ENCODE assay signal across 14 cellular contexts in the genomic region with DNA sequence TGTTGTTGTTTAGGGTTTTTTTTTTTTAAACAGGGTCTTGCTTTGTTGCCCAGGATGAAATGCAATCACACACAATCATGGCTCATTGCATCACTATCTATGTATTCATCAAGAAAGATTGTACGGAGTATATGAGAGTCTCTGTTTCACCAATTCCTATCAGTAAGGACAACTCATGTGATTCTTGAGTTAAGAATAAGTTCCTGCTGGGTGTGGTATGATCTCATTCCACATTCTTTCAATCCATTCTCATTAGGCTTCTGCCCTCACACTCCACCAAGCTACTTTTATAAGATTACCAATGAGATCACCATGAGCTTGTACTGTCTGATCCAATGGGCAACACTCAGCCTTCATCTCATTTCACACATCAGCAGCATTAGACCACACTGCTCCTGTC. TPM values are rescaled to one million over a fixed set of nuclear protein-coding genes. Genes with fewer than 3 reads are reported as not detected.
DNase-seq lines count a peak whose midpoint lies in the region; ATAC-seq and TF ChIP-seq lines count a peak whose summit lies in the region.
"Had no signal": no experiment of that assay in that cellular context is flagged by ENCODE, and none has a peak within 500 bp of the region (broad histone marks: within the 10 kb centered on the region; RNA-seq: fewer than 3 reads in every experiment).

No MANE protein-coding gene starts in this region.

- H3K36me3 ChIP-seq in gastroesophageal sphincter = peaks cover 0 to 15% of the 10 kb centered on the region in 2 donors

- DNase-seq in EL (peak; percentile 90), RPMI7951 (ENCODE audit: low read depth) (peak; percentile 19), fibroblast of mammary gland (ENCODE audit: low read depth) (peak; percentile 64), retinal pigment epithelial cell (ENCODE audit: low read depth) (peak; percentile 94), GM19238 (ENCODE audit: insufficient read length, low spot score) (no peak)
- DNase-seq: activated naive CD4-positive, alpha-beta T cell treated with anti-CD3 and anti-CD28 coated beads for 36 hours; DMS153; dorsolateral prefrontal cortex; naive thymus-derived CD8-positive, alpha-beta T cell; NCI-H1105 treated with DMSO at 0.1 percent for 48 hours; NCI-H69 had no signal

- no peak for TF ChIP-seq EP300 in gastroesophageal sphincter (IDR thresholded peaks at IDR 0.05)

- H3K27me3 ChIP-seq in gastroesophageal sphincter = no peaks in the 10 kb centered on the region
- H3K27me3 ChIP-seq: dorsolateral prefrontal cortex had no signal

- ATAC-seq in HG03442 (IDR thresholded peaks at IDR 0.05; ENCODE audit: unreplicated experiment) (no peak), GM18505 (IDR thresholded peaks at IDR 0.05; ENCODE audit: unreplicated experiment) (no peak), gastroesophageal sphincter (no peak)
- ATAC-seq: naive thymus-derived CD8-positive, alpha-beta T cell had no signal

- no peak overlapping the region for H3K27ac ChIP-seq in gastroesophageal sphincter
- H3K27ac ChIP-seq: dorsolateral prefrontal cortex had no signal

- TF ChIP-seq POLR2A in GM18505 (IDR thresholded peaks at IDR 0.05; ENCODE audit: borderline replicate concordance, extremely low read depth, insufficient read depth, insufficient read length) (no peak), gastroesophageal sphincter (IDR thresholded peaks at IDR 0.05) (no peak)

- H3K4me1 ChIP-seq in gastroesophageal sphincter = no peaks in the 10 kb centered on the region

- H3K4me3 ChIP-seq in fibroblast of mammary gland (ENCODE audit: control insufficient read depth, low read depth, low read length) (no peak overlapping the region), retinal pigment epithelial cell (ENCODE audit: low read length) (no peak overlapping the region), gastroesophageal sphincter (no peak overlapping the region)
- H3K4me3 ChIP-seq: dorsolateral prefrontal cortex had no signal

- WGBS in gastroesophageal sphincter (ENCODE audit: low coverage in 1 of 2), 2 donors = 75 to 88% methylated on average over 1 of the region's 1 CpG

- TF ChIP-seq CTCF in fibroblast of mammary gland (conservative IDR thresholded peaks at IDR 0.05; ENCODE audit: control insufficient read depth, insufficient read depth, low read depth, low read length) (no peak), retinal pigment epithelial cell (conservative IDR thresholded peaks at IDR 0.05; ENCODE audit: low read depth, low read length) (no peak), gastroesophageal sphincter (IDR thresholded peaks at IDR 0.05) (no peak)

- H3K9me3 ChIP-seq in gastroesophageal sphincter = no peaks in the 10 kb centered on the region

RNA-seq across cellular contexts. Expression of a gene that starts 9.1 kb away (rescaled TPM):
- 2.0 and 3.2 TPM in 2 replicates for total RNA-seq in RPMI7951 (2014; rRNA removed; shearing (Covaris generic))
- 1 to 10 TPM in 1 of 4 donors, under 1 TPM in 2, not detected in 1; 0.23 to 4.6 (median 0.54) TPM for total RNA-seq in gastroesophageal sphincter
